1 cellular context compared by ENCODE assay signal in genomic region chr16:67240506-67240905, GRCh38.
TF ChIP-seq lines count a peak whose summit lies in the region.

No MANE protein-coding gene starts in this region.

TF ChIP-seq in GM23338, 12 proteins besides CTCF, POLR2A, EP300 and RAD21 (continued from another document):
- TF ChIP-seq ZNF462 (CRISPR knock-in tag; IDR thresholded peaks at IDR 0.05) (no peak), POLR2AphosphoS5 (IDR thresholded peaks at IDR 0.05; ENCODE audit: low read depth) (no peak), ZNF114 (CRISPR knock-in tag; IDR thresholded peaks at IDR 0.05) (no peak), EZH2 (IDR thresholded peaks at IDR 0.05; ENCODE audit: low read depth, unreplicated experiment) (no peak), EZH2phosphoT487 (IDR thresholded peaks at IDR 0.05; ENCODE audit: unreplicated experiment) (no peak), ETS1 (IDR thresholded peaks at IDR 0.05) (no peak), JUNB (IDR thresholded peaks at IDR 0.05; ENCODE audit: unreplicated experiment) (no peak), STAT1 (IDR thresholded peaks at IDR 0.05; ENCODE audit: unreplicated experiment) (no peak), REST (IDR thresholded peaks at IDR 0.05; ENCODE audit: unreplicated experiment) (no peak)
